In genomic region chr7:6950231-6950630, GRCh38 we compare ENCODE assay signal across 7 cellular contexts.
DNase-seq lines count a peak whose midpoint lies in the region; TF ChIP-seq lines count a peak whose summit lies in the region.
"Not testable (repeated sequence)": the region's sequence is repeated elsewhere in the genome, so short reads cannot be mapped to it uniquely, and the experiment has no call there.

No MANE protein-coding gene starts in this region.

- not testable (repeated sequence) for H2BK120ac ChIP-seq in neuronal stem cell (ENCODE audit: low read depth, low read length)

- H2BK5ac ChIP-seq in neuronal stem cell (ENCODE audit: low read length): not testable (repeated sequence)

- peak overlapping the region; percentile 48; the same call in 1 of the 2 replicates for H2AFZ ChIP-seq in PC-9
- H2AFZ ChIP-seq in hepatocyte: not testable (repeated sequence)
- H2AFZ ChIP-seq in neuronal stem cell (ENCODE audit: low read length): peak overlapping the region; percentile 29

- H3K23ac ChIP-seq in neuronal stem cell (ENCODE audit: low read depth, low read length, poor library complexity): not testable (repeated sequence)

- DNase-seq in DMS53 (lab: John Stamatoyannopoulos, UW) (peak; percentile 31), LHCN-M2 (ENCODE audit: low read depth) (peak; percentile 43), PC-9 (peak; percentile 33 to 72), astrocyte of the spinal cord (ENCODE audit: low read depth, low spot score) (peak; percentile 7), epithelial cell of esophagus (ENCODE audit: low read depth) (peak; percentile 67), hepatocyte (ENCODE audit: low spot score) (peak; percentile 24)
- not testable (repeated sequence) for DNase-seq in neuronal stem cell (ENCODE audit: low spot score)

- not testable (repeated sequence) for H3K27me3 ChIP-seq in PC-9 (ENCODE audit: insufficient read depth, low read depth); hepatocyte; neuronal stem cell (ENCODE audit: control insufficient read depth in 3 of 3, insufficient read depth in 3 of 3, low read depth in 1 of 3, low read length in 3 of 3)

- not testable (repeated sequence) for H4K8ac ChIP-seq in neuronal stem cell (ENCODE audit: low read depth, low read length)

- POLR2A ChIA-PET in PC-9 (lab: Charles Lee; ENCODE audit: unreplicated experiment): not testable (repeated sequence)

- H2AK5ac ChIP-seq in neuronal stem cell (ENCODE audit: low read depth, low read length): not testable (repeated sequence)

- not testable (repeated sequence) for H2BK15ac ChIP-seq in neuronal stem cell (ENCODE audit: low read length)

- CTCF ChIA-PET in PC-9 (lab: Charles Lee): not testable (repeated sequence)

- not testable (repeated sequence) for H3K79me2 ChIP-seq in PC-9 (ENCODE audit: low read depth); hepatocyte

- peak overlapping the region; percentile 75 for H3K27ac ChIP-seq in PC-9
- H3K27ac ChIP-seq in hepatocyte; neuronal stem cell (replicated peaks; ENCODE audit: low read length): not testable (repeated sequence)

- intact Hi-C loops in PC-9 (cut with micrococcal nuclease; ENCODE audit: unreplicated experiment): loop anchor here (5.0 kb wide), 2 partner anchors 147 to 472 kb away; no protein-coding TSS in a partner anchor

- H4K91ac ChIP-seq in neuronal stem cell (ENCODE audit: low read depth, low read length, poor library complexity): not testable (repeated sequence)

- in situ Hi-C loops in astrocyte of the spinal cord (cut with HindIII; ENCODE audit: low sequenced_read_pairs): not testable (repeated sequence)

- peaks cover 10% of the 10 kb centered on the region; the same call in 1 of the 2 replicates for H3K4me1 ChIP-seq in PC-9 (replicated peaks; ENCODE audit: insufficient read depth)
- not testable (repeated sequence) for H3K4me1 ChIP-seq in hepatocyte (ENCODE audit: insufficient read depth); neuronal stem cell (ENCODE audit: control insufficient read depth in 2 of 2, insufficient read depth in 1 of 2, low read depth in 1 of 2, low read length in 2 of 2)

- not testable (repeated sequence) for TF ChIP-seq CTCF in PC-9 (conservative IDR thresholded peaks at IDR 0.05); astrocyte of the spinal cord (IDR thresholded peaks at IDR 0.05; ENCODE audit: low read depth, low read length); epithelial cell of esophagus (IDR thresholded peaks at IDR 0.05; ENCODE audit: insufficient read depth, low read depth, low read length, missing control alignments); hepatocyte (IDR thresholded peaks at IDR 0.05; ENCODE audit: poor library complexity)

- not testable (repeated sequence) for H3F3A ChIP-seq in PC-9 (ENCODE audit: insufficient read depth, low read depth)

- not testable (repeated sequence) for H3K9me3 ChIP-seq in PC-9 (ENCODE audit: insufficient read depth, low read depth); hepatocyte (ENCODE audit: low read depth); neuronal stem cell (replicated peaks in 1 of 2; ENCODE audit: control insufficient read depth in 2 of 2, insufficient read depth in 1 of 2, low read depth in 1 of 2, low read length in 2 of 2)

- not testable (repeated sequence) for H2BK12ac ChIP-seq in neuronal stem cell (ENCODE audit: low read length)

- not testable (repeated sequence) for H4K20me1 ChIP-seq in PC-9 (ENCODE audit: insufficient read depth); hepatocyte (ENCODE audit: insufficient read depth, poor library complexity, severe bottlenecking)

- peak overlapping the region; percentile 49; the same call in 1 of the 2 replicates for H3K4me3 ChIP-seq in PC-9
- H3K4me3 ChIP-seq in astrocyte of the spinal cord (ENCODE audit: low read depth, low read length); epithelial cell of esophagus (ENCODE audit: low read length); hepatocyte; neuronal stem cell (ENCODE audit: low read length in 2 of 2): not testable (repeated sequence)

- H3K36me3 ChIP-seq in PC-9 (ENCODE audit: low read depth); hepatocyte (replicated peaks; ENCODE audit: insufficient read depth, low read depth); neuronal stem cell (replicated peaks in 1 of 2; ENCODE audit: control insufficient read depth in 2 of 2, insufficient read depth in 2 of 2, low read length in 2 of 2): not testable (repeated sequence)

- not testable (repeated sequence) for H3K4ac ChIP-seq in neuronal stem cell (ENCODE audit: low read length)

- not testable (repeated sequence) for H3K9ac ChIP-seq in neuronal stem cell (ENCODE audit: low read depth, low read length, poor library complexity)

- not testable (repeated sequence) for H3K79me1 ChIP-seq in neuronal stem cell (ENCODE audit: low read depth, low read length)

- 33% methylated on average over 15 of the region's 15 CpGs for WGBS in hepatocyte (ENCODE audit: low lambda C conversion rate, missing lambda C conversion rate)
- WGBS in neuronal stem cell (ENCODE audit: extremely low coverage in 2 of 2, insufficient read length in 2 of 2, insufficient replicate concordance in 1 of 2), 2 donors: no CpG with 5 or more reads among the region's 15 CpGs

- peak overlapping the region; percentile 88 for H3K4me2 ChIP-seq in PC-9
- H3K4me2 ChIP-seq in hepatocyte: peak overlapping the region; percentile 53
- not testable (repeated sequence) for H3K4me2 ChIP-seq in neuronal stem cell (ENCODE audit: insufficient read depth, low read length, poor library complexity, severe bottlenecking)

- H3K18ac ChIP-seq in neuronal stem cell (ENCODE audit: low read length): not testable (repeated sequence)

- H3K14ac ChIP-seq in neuronal stem cell (ENCODE audit: low read length): not testable (repeated sequence)

- not testable (repeated sequence) for H3K9me2 ChIP-seq in PC-9 (ENCODE audit: insufficient read depth); hepatocyte (replicated peaks; ENCODE audit: insufficient read depth)

- not testable (repeated sequence) for BruUV-seq in PC-9 (replicated peaks; lab: Mats Ljungman, UMichigan)
